In genomic region chr2:193885419-193885818, GRCh38 we compare ENCODE assay signal across 20 cellular contexts.
DNase-seq lines count a peak whose midpoint lies in the region; ATAC-seq and TF ChIP-seq lines count a peak whose summit lies in the region.
"Had no signal": no experiment of that assay in that cellular context is flagged by ENCODE, and none has a peak within 500 bp of the region (broad histone marks: within the 10 kb centered on the region; RNA-seq: fewer than 3 reads in every experiment).

No MANE protein-coding gene starts in this region.

- POLR2A ChIA-PET in WTC11 (lab: Charles Lee), result no interaction called here

- TF ChIP-seq CTCF in GM23338 (conservative IDR thresholded peaks at IDR 0.05; ENCODE audit: low read depth in 2 of 2) (peak in 1 of 2 experiments; percentile 34; a peak in 2 of 4 replicates), WTC11 (IDR thresholded peaks at IDR 0.05) (no peak)

- H3K36me3 Mint-ChIP-seq in GM23338 (ENCODE audit: low read depth) (no peaks in the 10 kb centered on the region), WTC11 (no peaks in the 10 kb centered on the region)
- no peaks in the 10 kb centered on the region for H3K36me3 Mint-ChIP-seq in stimulated activated effector memory CD8-positive, alpha-beta T cell treated with anti-CD3 and anti-CD28 coated beads, Interleukin-12 subunit alpha, Interleukin-12 subunit beta, amount 100 ng/mL, for 72 hours

- H3K4me1 ChIP-seq in GM23338 (ENCODE audit: insufficient read depth), result no peaks in the 10 kb centered on the region

- H4K20me1 ChIP-seq in GM23338 (replicated peaks; ENCODE audit: insufficient read depth), result no peaks in the 10 kb centered on the region

- H3K79me2 ChIP-seq in GM23338 (replicated peaks; ENCODE audit: insufficient read depth), result no peaks in the 10 kb centered on the region

- no peak overlapping the region for H3K4me3 Mint-ChIP-seq in GM23338
- no peak overlapping the region for H3K4me3 Mint-ChIP-seq in WTC11
- H3K4me3 Mint-ChIP-seq in stimulated activated effector memory CD8-positive, alpha-beta T cell treated with anti-CD3 and anti-CD28 coated beads, Interleukin-12 subunit alpha, Interleukin-12 subunit beta, amount 100 ng/mL, for 72 hours, result no peak overlapping the region
- H3K4me3 Mint-ChIP-seq: B cell, HFFc6 had no signal

- no peak overlapping the region for H3K4me3 ChIP-seq in GM23338

- H2AFZ ChIP-seq in GM23338, result no peak overlapping the region

- H3K9me3 Mint-ChIP-seq in GM23338 (no peaks in the 10 kb centered on the region), WTC11 (no peaks in the 10 kb centered on the region)
- H3K9me3 Mint-ChIP-seq in stimulated activated effector memory CD8-positive, alpha-beta T cell treated with anti-CD3 and anti-CD28 coated beads, Interleukin-12 subunit alpha, Interleukin-12 subunit beta, amount 100 ng/mL, for 72 hours, result peaks cover 9% of the 10 kb centered on the region

- no peaks in the 10 kb centered on the region for H3F3A ChIP-seq in GM23338 (replicated peaks; ENCODE audit: low read depth)

- H3K4me1 Mint-ChIP-seq in GM23338, result no peaks in the 10 kb centered on the region
- no peaks in the 10 kb centered on the region for H3K4me1 Mint-ChIP-seq in WTC11
- no peaks in the 10 kb centered on the region for H3K4me1 Mint-ChIP-seq in stimulated activated effector memory CD8-positive, alpha-beta T cell treated with anti-CD3 and anti-CD28 coated beads, Interleukin-12 subunit alpha, Interleukin-12 subunit beta, amount 100 ng/mL, for 72 hours
- H3K4me1 Mint-ChIP-seq: B cell had no signal

- H3K27me3 ChIP-seq in GM23338 (ENCODE audit: insufficient read depth), result no peaks in the 10 kb centered on the region

- H3K9me2 ChIP-seq in GM23338 (ENCODE audit: insufficient read depth), result no peaks in the 10 kb centered on the region
- H3K9me2 ChIP-seq: SK-N-SH had no signal

- ATAC-seq in GM23338 (peak; percentile 55; the same call in 2 of the 3 replicates), WTC11 (peak; percentile 67), HG02571 (IDR thresholded peaks at IDR 0.05; ENCODE audit: unreplicated experiment) (no peak)
- peak; percentile 26 for ATAC-seq in stimulated activated effector memory CD8-positive, alpha-beta T cell treated with anti-CD3 and anti-CD28 coated beads, Interleukin-12 subunit alpha, Interleukin-12 subunit beta, amount 100 ng/mL, for 72 hours

- H3K4me2 ChIP-seq in GM23338, result no peak overlapping the region
- H3K4me2 ChIP-seq: KMS-11, SK-N-SH had no signal

- H3K27ac Mint-ChIP-seq in GM23338 (no peak overlapping the region), WTC11 (no peak overlapping the region)
- no peak overlapping the region for H3K27ac Mint-ChIP-seq in stimulated activated effector memory CD8-positive, alpha-beta T cell treated with anti-CD3 and anti-CD28 coated beads, Interleukin-12 subunit alpha, Interleukin-12 subunit beta, amount 100 ng/mL, for 72 hours
- H3K27ac Mint-ChIP-seq: B cell, HFFc6 had no signal

- no peaks in the 10 kb centered on the region for H3K36me3 ChIP-seq in GM23338 (ENCODE audit: insufficient read depth)

- CTCF ChIA-PET in WTC11 (lab: Charles Lee), result interaction anchor here (0.7 kb wide), 1 partner anchor 162 kb away, joined by 4 read pairs; no protein-coding TSS in a partner anchor

- H3K27me3 Mint-ChIP-seq in GM23338 (ENCODE audit: insufficient read depth, low read depth, poor library complexity) (peaks cover 2% of the 10 kb centered on the region), WTC11 (ENCODE audit: low read depth) (no peaks in the 10 kb centered on the region)
- H3K27me3 Mint-ChIP-seq: B cell had no signal

- DNase-seq in NCI-H2029 (lab: John Stamatoyannopoulos, UW), result peak; percentile 18
- no peak for DNase-seq in NCI-H2029 treated with DMSO at 0.1 percent for 48 hours (lab: John Stamatoyannopoulos, UW)
- DNase-seq in GM23338 (ENCODE audit: low spot score), result no peak
- DNase-seq in WTC11 (ENCODE audit: low spot score), result no peak
- no peak for DNase-seq in stimulated activated effector memory CD8-positive, alpha-beta T cell treated with anti-CD3 and anti-CD28 coated beads, Interleukin-12 subunit alpha, Interleukin-12 subunit beta, amount 100 ng/mL, for 72 hours (ENCODE audit: low spot score in 2 of 2)
- DNase-seq in SKM-1 (lab: John Stamatoyannopoulos, UW; ENCODE audit: unreplicated experiment), result no peak
- no peak for DNase-seq in DMS153 treated with DMSO at 0.1 percent for 48 hours (lab: John Stamatoyannopoulos, UW; ENCODE audit: unreplicated experiment)
- DNase-seq: 8988T, H7, HFFc6, MV-4-11, NCI-H1694 treated with DMSO at 0.1 percent for 48 hours, NCI-H510A, NCI-H774, RPMI8226, SHP77 treated with DMSO at 0.1 percent for 48 hours, SK-N-SH had no signal

- no peak overlapping the region for H3K27ac ChIP-seq in GM23338 (ENCODE audit: low read depth)
- H3K27ac ChIP-seq: KMS-11 had no signal

TF ChIP-seq in GM23338, 12 proteins besides CTCF, POLR2A, EP300 and RAD21:
- TF ChIP-seq POLR2AphosphoS5 (IDR thresholded peaks at IDR 0.05; ENCODE audit: low read depth) (no peak), CREB1 (CRISPR knock-in tag; IDR thresholded peaks at IDR 0.05; ENCODE audit: low read depth) (no peak), ETS1 (IDR thresholded peaks at IDR 0.05) (no peak), NANOG (IDR thresholded peaks at IDR 0.05; ENCODE audit: borderline replicate concordance) (no peak)

TF ChIP-seq in WTC11, 78 proteins besides CTCF, POLR2A, EP300 and RAD21:
- no peak for TF ChIP-seq PREB (CRISPR knock-in tag; IDR thresholded peaks at IDR 0.05; ENCODE audit: borderline replicate concordance)
- no peak for TF ChIP-seq ZNF281 (CRISPR knock-in tag; IDR thresholded peaks at IDR 0.05)
- no peak for TF ChIP-seq ZNF219 (CRISPR knock-in tag; IDR thresholded peaks at IDR 0.05; ENCODE audit: borderline replicate concordance)
- no peak for TF ChIP-seq ATF3 (CRISPR knock-in tag; conservative IDR thresholded peaks at IDR 0.05)
